Comparison of ENCODE assay signal across 14 cellular contexts in the genomic region with DNA sequence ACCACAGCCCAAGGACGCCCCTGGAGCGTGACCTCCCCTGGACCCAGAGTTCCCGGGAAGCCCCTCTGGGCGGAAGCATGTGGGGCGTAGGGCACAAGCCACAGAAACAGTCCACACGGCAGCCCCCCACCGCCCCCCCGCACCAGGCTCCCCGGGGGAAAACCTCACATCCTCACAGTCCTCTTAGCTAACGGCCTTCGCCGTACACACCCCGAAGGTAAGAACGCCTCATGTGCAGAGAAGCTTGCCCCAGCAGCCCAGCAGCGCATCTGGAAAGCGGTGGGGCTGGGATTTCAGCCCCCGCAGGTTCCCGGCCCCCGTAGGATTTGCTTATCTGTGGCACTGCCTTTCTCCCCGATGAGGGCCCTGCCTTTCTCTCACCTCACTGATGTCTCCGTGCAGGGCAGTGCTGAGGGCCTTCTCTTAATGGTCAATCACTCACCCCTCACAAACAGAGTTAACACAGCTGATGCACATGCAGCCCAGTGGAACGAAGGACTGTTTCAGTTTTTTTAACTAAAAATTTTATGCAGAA.
DNase-seq lines count a peak whose midpoint lies in the region; ATAC-seq and TF ChIP-seq lines count a peak whose summit lies in the region.
"Had no signal": no experiment of that assay in that cellular context is flagged by ENCODE, and none has a peak within 500 bp of the region (broad histone marks: within the 10 kb centered on the region; RNA-seq: fewer than 3 reads in every experiment).

No MANE protein-coding gene starts in this region.

- intact Hi-C loops in cardiac septum (cut with DNase I) (no loop called here), left ventricle myocardium superior (cut with micrococcal nuclease) (no loop called here), A673 (cut with micrococcal nuclease; ENCODE audit: unreplicated experiment) (no loop called here)

- H2AFZ ChIP-seq in neuronal stem cell (ENCODE audit: low read length): no peak overlapping the region

- no peak overlapping the region for H4K91ac ChIP-seq in neuronal stem cell (ENCODE audit: low read depth, low read length, poor library complexity)

- H3K27ac ChIP-seq in neuronal stem cell (replicated peaks; ENCODE audit: low read length) (no peak overlapping the region), A673 (ENCODE audit: low read depth, low read length, poor library complexity, severe bottlenecking) (no peak overlapping the region)
- H3K27ac ChIP-seq: C4-2B had no signal

- H3K4me2 ChIP-seq in neuronal stem cell (ENCODE audit: insufficient read depth, low read length, poor library complexity, severe bottlenecking): no peak overlapping the region

- ATAC-seq in left ventricle myocardium superior (no peak), GM21390 (IDR thresholded peaks at IDR 0.05; ENCODE audit: unreplicated experiment) (no peak)

- peak overlapping the region; percentile 44 for H3K18ac ChIP-seq in neuronal stem cell (ENCODE audit: low read length)

- H3K4me3 ChIP-seq in neuronal stem cell (ENCODE audit: low read length in 2 of 2) (no peak overlapping the region), A673 (ENCODE audit: low read depth, low read length, poor library complexity, severe bottlenecking) (no peak overlapping the region)
- H3K4me3 ChIP-seq: HAP-1 had no signal

- H2AK5ac ChIP-seq in neuronal stem cell (ENCODE audit: low read depth, low read length): peak overlapping the region; percentile 38

- H4K8ac ChIP-seq in neuronal stem cell (ENCODE audit: low read depth, low read length): no peak overlapping the region

- H3K4me1 Mint-ChIP-seq in activated T-cell treated with anti-CD3 and anti-CD28 coated beads, Interleukin-2, amount 50 U/mL, for 24 hours (ENCODE audit: low read depth): peaks cover 4% of the 10 kb centered on the region

- peaks cover 55% of the 10 kb centered on the region for H3K36me3 Mint-ChIP-seq in activated T-cell treated with anti-CD3 and anti-CD28 coated beads, Interleukin-2, amount 50 U/mL, for 24 hours (ENCODE audit: low read depth)

- H3K27me3 Mint-ChIP-seq in activated T-cell treated with anti-CD3 and anti-CD28 coated beads, Interleukin-2, amount 50 U/mL, for 24 hours: no peaks in the 10 kb centered on the region
- H3K27me3 Mint-ChIP-seq: B cell; CD4-positive, alpha-beta T cell had no signal

- H3K9me3 Mint-ChIP-seq in activated T-cell treated with anti-CD3 and anti-CD28 coated beads, Interleukin-2, amount 50 U/mL, for 24 hours: peaks cover 4% of the 10 kb centered on the region
- H3K9me3 Mint-ChIP-seq: CD4-positive, alpha-beta T cell had no signal

- H3K27me3 ChIP-seq in neuronal stem cell (ENCODE audit: control insufficient read depth in 3 of 3, insufficient read depth in 3 of 3, low read depth in 1 of 3, low read length in 3 of 3) (peaks cover 0 to 9% (median 0%) of the 10 kb centered on the region in 3 experiments), A673 (replicated peaks; ENCODE audit: insufficient read depth, low read depth, low read length, poor library complexity) (no peaks in the 10 kb centered on the region)

- H3K27ac Mint-ChIP-seq in activated T-cell treated with anti-CD3 and anti-CD28 coated beads, Interleukin-2, amount 50 U/mL, for 24 hours: no peak overlapping the region
- H3K27ac Mint-ChIP-seq: B cell; CD4-positive, alpha-beta T cell had no signal

- no peaks in the 10 kb centered on the region for H3K36me3 ChIP-seq in neuronal stem cell (replicated peaks in 1 of 2; ENCODE audit: control insufficient read depth in 2 of 2, insufficient read depth in 2 of 2, low read length in 2 of 2)
- H3K36me3 ChIP-seq in A673 (ENCODE audit: insufficient read depth, low read length, poor library complexity, severe bottlenecking): no peaks in the 10 kb centered on the region
- H3K36me3 ChIP-seq: HAP-1 had no signal

- TF ChIP-seq CTCF in A673 (conservative IDR thresholded peaks at IDR 0.05; ENCODE audit: low read depth, low read length): no peak

- no peak overlapping the region for H2BK12ac ChIP-seq in neuronal stem cell (ENCODE audit: low read length)

- no peak overlapping the region for H3K23ac ChIP-seq in neuronal stem cell (ENCODE audit: low read depth, low read length, poor library complexity)

- no peak overlapping the region for H3K9ac ChIP-seq in neuronal stem cell (ENCODE audit: low read depth, low read length, poor library complexity)

- H3K4me1 ChIP-seq in neuronal stem cell (ENCODE audit: control insufficient read depth in 2 of 2, insufficient read depth in 1 of 2, low read depth in 1 of 2, low read length in 2 of 2) (peaks cover 0 to 9% of the 10 kb centered on the region in 2 donors), A673 (ENCODE audit: insufficient read depth, low read length, poor library complexity, severe bottlenecking) (peaks cover 11% of the 10 kb centered on the region)
- H3K4me1 ChIP-seq: Caco-2 had no signal

- no peak overlapping the region for H2BK5ac ChIP-seq in neuronal stem cell (ENCODE audit: low read length)

- H3K9me3 ChIP-seq in neuronal stem cell (replicated peaks in 1 of 2; ENCODE audit: control insufficient read depth in 2 of 2, insufficient read depth in 1 of 2, low read depth in 1 of 2, low read length in 2 of 2) (no peaks in the 10 kb centered on the region), A673 (ENCODE audit: low read depth, low read length, poor library complexity, severe bottlenecking) (no peaks in the 10 kb centered on the region)
- H3K9me3 ChIP-seq: Caco-2, HAP-1 had no signal

- no CpG with 5 or more reads among the region's 22 CpGs for WGBS in neuronal stem cell (ENCODE audit: extremely low coverage in 2 of 2, insufficient read length in 2 of 2, insufficient replicate concordance in 1 of 2), 2 donors

- BruUV-seq in A673 (replicated peaks; lab: Mats Ljungman, UMichigan): no TSS peak

- H3K14ac ChIP-seq in neuronal stem cell (ENCODE audit: low read length): no peak overlapping the region

- H3K4ac ChIP-seq in neuronal stem cell (ENCODE audit: low read length): no peak overlapping the region

- H3K4me3 Mint-ChIP-seq in activated T-cell treated with anti-CD3 and anti-CD28 coated beads, Interleukin-2, amount 50 U/mL, for 24 hours: no peak overlapping the region
- H3K4me3 Mint-ChIP-seq: B cell; CD4-positive, alpha-beta T cell had no signal

- POLR2A ChIA-PET in A673 (lab: Charles Lee; ENCODE audit: low non-redundant PET): no interaction called here

- CTCF ChIA-PET in A673 (lab: Charles Lee): no interaction called here

- no peak overlapping the region for H2BK120ac ChIP-seq in neuronal stem cell (ENCODE audit: low read depth, low read length)

- no peak overlapping the region for H2BK15ac ChIP-seq in neuronal stem cell (ENCODE audit: low read length)

- no peaks in the 10 kb centered on the region for H3K79me1 ChIP-seq in neuronal stem cell (ENCODE audit: low read depth, low read length)

- DNase-seq in cardiac septum (ENCODE audit: low spot score): peak; percentile 72
- no peak for DNase-seq in left ventricle myocardium superior
- peak; percentile 40 for DNase-seq in left kidney (ENCODE audit: low read depth, low spot score)
- DNase-seq in neuronal stem cell (ENCODE audit: low spot score): no peak
- DNase-seq in activated T-cell treated with anti-CD3 and anti-CD28 coated beads, Interleukin-2, amount 50 U/mL, for 24 hours: no peak
- no peak for DNase-seq in activated T-cell treated with anti-CD3 and anti-CD28 coated beads, Interleukin-2, amount 50 U/mL, for 48 hours
- DNase-seq in A673 (ENCODE audit: low spot score): no peak
- DNase-seq: 8988T; Caco-2; CD4-positive, alpha-beta T cell had no signal

Comparison
In these comparisons a context has a peak if more than half of its experiments do, and no peak if none do; other contexts are left out.
1. DNase-seq: peak in cardiac septum (single experiment) and left kidney (single experiment); none in left ventricle myocardium superior (single experiment), neuronal stem cell (single experiment), activated T-cell treated with anti-CD3 and anti-CD28 coated beads, Interleukin-2, amount 50 U/mL, for 24 hours (single experiment), activated T-cell treated with anti-CD3 and anti-CD28 coated beads, Interleukin-2, amount 50 U/mL, for 48 hours (0 of 2) and A673 (single experiment).